In genomic region chr10:122062831-122063674, GRCh38 we compare ENCODE assay signal across 8 cellular contexts.
DNase-seq lines count a peak whose midpoint lies in the region; TF ChIP-seq lines count a peak whose summit lies in the region.

No MANE protein-coding gene starts in this region.

- H3K9me2 ChIP-seq in MM.1S (replicated peaks; ENCODE audit: insufficient read depth, low read length): no peaks in the 10 kb centered on the region

- TF ChIP-seq CTCF in brain microvascular endothelial cell (IDR thresholded peaks at IDR 0.05; ENCODE audit: low read depth, low read length, missing control alignments) (no peak), MM.1S (IDR thresholded peaks at IDR 0.05; ENCODE audit: low read length) (no peak)

- H3K36me3 ChIP-seq in brain microvascular endothelial cell (replicated peaks) (no peaks in the 10 kb centered on the region), stomach smooth muscle (ENCODE audit: control insufficient read depth in 2 of 2, insufficient read depth in 2 of 2, low read length in 2 of 2) (no peaks in the 10 kb centered on the region), MM.1S (replicated peaks; ENCODE audit: insufficient read depth, low read length) (no peaks in the 10 kb centered on the region)

- H3F3A ChIP-seq in MM.1S (ENCODE audit: insufficient read depth, low read length): no peaks in the 10 kb centered on the region

- H3K79me2 ChIP-seq in MM.1S (ENCODE audit: low read length): no peaks in the 10 kb centered on the region

- peak overlapping the region; percentile 20 for H3K27ac ChIP-seq in brain microvascular endothelial cell
- H3K27ac ChIP-seq in stomach smooth muscle (ENCODE audit: low read length): peak overlapping the region; percentile 93
- no peak overlapping the region for H3K27ac ChIP-seq in MM.1S (ENCODE audit: low read length)

- H4K20me1 ChIP-seq in MM.1S (ENCODE audit: insufficient read depth, low read length): no peaks in the 10 kb centered on the region

- H3K9me3 ChIP-seq in stomach smooth muscle (ENCODE audit: control insufficient read depth in 2 of 2, low read length in 2 of 2) (no peaks in the 10 kb centered on the region), MM.1S (replicated peaks; ENCODE audit: insufficient read depth, low read length) (no peaks in the 10 kb centered on the region)

- in situ Hi-C loops in brain microvascular endothelial cell (cut with HindIII; ENCODE audit: low pct_ligation_motif_present, low sequenced_read_pairs): no loop called here

- H3K4me2 ChIP-seq in MM.1S (ENCODE audit: low read depth, low read length): no peak overlapping the region

- H3K27me3 ChIP-seq in brain microvascular endothelial cell (replicated peaks): no peaks in the 10 kb centered on the region
- no peaks in the 10 kb centered on the region for H3K27me3 ChIP-seq in stomach smooth muscle (ENCODE audit: control insufficient read depth in 1 of 2, insufficient read depth in 2 of 2, low read length in 2 of 2)
- H3K27me3 ChIP-seq in MM.1S (replicated peaks; ENCODE audit: insufficient read depth, low read length): no peaks in the 10 kb centered on the region

- H3K4me1 ChIP-seq in stomach smooth muscle (ENCODE audit: control insufficient read depth, insufficient read depth, low read length) (peaks cover 12% of the 10 kb centered on the region), MM.1S (ENCODE audit: low read length) (no peaks in the 10 kb centered on the region)

- no peak overlapping the region for H2AFZ ChIP-seq in MM.1S (ENCODE audit: low read length)

- H3K9ac ChIP-seq in stomach smooth muscle (ENCODE audit: low read length in 2 of 2) (peak overlapping the region; percentile 75), MM.1S (ENCODE audit: low read length) (no peak overlapping the region)

- DNase-seq in EH (ENCODE audit: low read depth) (peak; percentile 80), NCI-H2227 treated with DMSO at 0.1 percent for 48 hours (lab: John Stamatoyannopoulos, UW) (peak; percentile 21), brain microvascular endothelial cell (peak; percentile 82), islet precursor cell (peak; percentile 97), activated gamma-delta T cell (lab: John Stamatoyannopoulos, UW) (no peak), NCI-H1105 (lab: John Stamatoyannopoulos, UW) (no peak), MM.1S (no peak)

- no peak overlapping the region for H3K4me3 ChIP-seq in brain microvascular endothelial cell (ENCODE audit: low read depth, low read length)
- H3K4me3 ChIP-seq in stomach smooth muscle (ENCODE audit: low read length in 2 of 2): peak overlapping the region in 1 of 2 donors; percentile 49
- H3K4me3 ChIP-seq in MM.1S (ENCODE audit: low read length): no peak overlapping the region

Comparison
In these comparisons a context has a peak if more than half of its experiments do, and no peak if none do; other contexts are left out.
1. DNase-seq: peak in EH (single experiment), NCI-H2227 treated with DMSO at 0.1 percent for 48 hours (single experiment), brain microvascular endothelial cell (single experiment) and islet precursor cell (single experiment); none in activated gamma-delta T cell (single experiment), NCI-H1105 (single experiment) and MM.1S (single experiment).